ENCODE assay signal across 7 cellular contexts in the genomic region with DNA sequence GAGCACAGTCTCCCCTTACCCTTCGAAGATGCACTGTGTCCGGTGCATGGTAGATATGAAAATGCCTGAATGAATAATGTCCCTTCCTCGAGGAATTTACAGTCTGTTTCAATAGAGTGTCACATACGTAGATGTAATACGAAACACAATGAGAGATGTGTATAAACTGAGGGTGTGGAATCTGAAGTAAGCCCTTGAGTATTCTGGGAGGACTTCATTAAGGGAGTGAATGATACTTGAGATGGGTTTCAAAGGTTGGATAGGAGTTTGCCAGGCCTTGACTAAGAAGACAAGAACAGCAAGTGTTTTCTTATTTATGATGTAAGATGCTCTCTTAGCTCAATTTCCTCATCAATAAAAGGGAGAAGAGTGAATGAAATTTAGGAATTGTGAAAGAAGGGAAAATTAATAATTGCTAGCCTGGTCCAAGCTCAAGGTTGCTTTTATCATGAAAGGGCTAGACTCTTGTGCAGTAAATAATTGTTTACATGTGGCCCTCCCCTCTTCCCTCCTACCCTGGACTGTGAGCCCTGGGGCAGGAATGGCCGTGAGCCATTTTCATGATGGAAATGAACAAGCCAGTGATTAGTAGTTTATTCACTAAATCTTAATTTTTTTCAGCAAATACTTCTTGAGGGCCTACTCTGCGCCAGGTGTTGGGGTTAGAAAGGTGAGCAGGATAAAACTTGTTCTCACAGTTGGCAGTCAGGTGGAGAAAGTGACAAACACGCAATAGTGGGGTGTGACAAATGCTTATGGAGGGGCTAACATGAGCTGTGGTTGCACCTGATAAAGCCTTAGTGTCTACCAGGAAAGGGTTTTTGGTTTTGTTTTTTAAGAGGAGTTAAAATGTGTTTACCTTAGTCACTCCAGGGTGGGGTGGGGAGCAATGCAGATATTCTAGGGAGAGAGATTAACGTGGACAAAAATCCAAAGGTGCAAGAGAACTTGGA. TPM values are rescaled to one million over a fixed set of nuclear protein-coding genes. Genes with fewer than 3 reads are reported as not detected.
DNase-seq lines count a peak whose midpoint lies in the region; ATAC-seq, FAIRE-seq and TF ChIP-seq lines count a peak whose summit lies in the region.
"Had no signal": no experiment of that assay in that cellular context is flagged by ENCODE, and none has a peak within 500 bp of the region (broad histone marks: within the 10 kb centered on the region; RNA-seq: fewer than 3 reads in every experiment).

No MANE protein-coding gene starts in this region.

- H3K27me3 Mint-ChIP-seq in Calu3 (ENCODE audit: unreplicated experiment) (no peaks in the 10 kb centered on the region), T-helper 17 cell (no peaks in the 10 kb centered on the region)

- H3K36me3 ChIP-seq in lower lobe of right lung (peaks cover 3% of the 10 kb centered on the region), gastroesophageal sphincter (peaks cover 0 to 7% of the 10 kb centered on the region in 2 donors)

- H3K4me3 ChIP-seq in lower lobe of right lung (peak overlapping the region; percentile 83), gastroesophageal sphincter (peak overlapping the region in 1 of 2 donors; percentile 89)

- no peak for TF ChIP-seq EP300 in gastroesophageal sphincter (IDR thresholded peaks at IDR 0.05)

- 63 to 67% methylated on average over 9 of the region's 9 CpGs for WGBS in gastroesophageal sphincter (ENCODE audit: low coverage in 1 of 2), 2 donors

- H3K4me1 ChIP-seq in lower lobe of right lung (peaks cover 18% of the 10 kb centered on the region), gastroesophageal sphincter (peaks cover 0 to 27% (median 13%) of the 10 kb centered on the region in 3 donors)

- H3K27me3 ChIP-seq in lower lobe of right lung (ENCODE audit: low read depth) (no peaks in the 10 kb centered on the region), gastroesophageal sphincter (no peaks in the 10 kb centered on the region)

- no peak overlapping the region for H3K27ac ChIP-seq in lower lobe of right lung
- H3K27ac ChIP-seq in gastroesophageal sphincter: no peak overlapping the region

- no peak for DNase-seq in Calu3
- DNase-seq in T-helper 17 cell: no peak
- no peak for DNase-seq in lower lobe of right lung
- DNase-seq in GM19239 (ENCODE audit: insufficient read length, low spot score): no peak
- DNase-seq: NCI-H1092 had no signal

- no peak for FAIRE-seq in GM19239 (lab: Jason Lieb, UNC)

- H3K4me1 Mint-ChIP-seq in Calu3 (ENCODE audit: low read depth, unreplicated experiment) (peaks cover 25% of the 10 kb centered on the region), T-helper 17 cell (peaks cover 33% of the 10 kb centered on the region)

- BruUV-seq in Calu3 (replicated peaks; lab: Mats Ljungman, UMichigan): no TSS peak

- peak overlapping the region; percentile 49 for H3K27ac Mint-ChIP-seq in Calu3 (ENCODE audit: unreplicated experiment)
- peak overlapping the region; percentile 96 for H3K27ac Mint-ChIP-seq in T-helper 17 cell

- TF ChIP-seq POLR2A in gastroesophageal sphincter (IDR thresholded peaks at IDR 0.05): no peak

- ATAC-seq in T-helper 17 cell: no peak
- ATAC-seq in lower lobe of right lung: no peak
- no peak for ATAC-seq in HG03045 (IDR thresholded peaks at IDR 0.05; ENCODE audit: unreplicated experiment)
- no peak for ATAC-seq in gastroesophageal sphincter

- H3K9me3 ChIP-seq in T-helper 17 cell (ENCODE audit: control insufficient read depth, low read length, poor library complexity, severe bottlenecking): no peaks in the 10 kb centered on the region
- H3K9me3 ChIP-seq in lower lobe of right lung: no peaks in the 10 kb centered on the region
- H3K9me3 ChIP-seq in gastroesophageal sphincter: no peaks in the 10 kb centered on the region

- no peaks in the 10 kb centered on the region for H3K9me3 Mint-ChIP-seq in Calu3 (ENCODE audit: low read depth, unreplicated experiment)

- CTCF ChIA-PET in Calu3 (lab: Charles Lee): no interaction called here

- no peak for TF ChIP-seq CTCF in Calu3 (IDR thresholded peaks at IDR 0.05; ENCODE audit: unreplicated experiment)
- TF ChIP-seq CTCF in lower lobe of right lung (IDR thresholded peaks at IDR 0.05): no peak
- TF ChIP-seq CTCF in gastroesophageal sphincter (IDR thresholded peaks at IDR 0.05): no peak

- intact Hi-C loops in Calu3 (cut with micrococcal nuclease; ENCODE audit: unreplicated experiment): no loop called here
- intact Hi-C loops in lower lobe of right lung (cut with DNase I): no loop called here

- H3K4me3 Mint-ChIP-seq in Calu3 (ENCODE audit: low read depth, unreplicated experiment): peak overlapping the region; percentile 87
- H3K4me3 Mint-ChIP-seq in T-helper 17 cell: peak overlapping the region; percentile 98

- H3K36me3 Mint-ChIP-seq in Calu3 (ENCODE audit: insufficient read depth, unreplicated experiment) (peaks cover 43% of the 10 kb centered on the region), T-helper 17 cell (ENCODE audit: low read depth) (peaks cover 10% of the 10 kb centered on the region)

RNA-seq across cellular contexts. Expression of a gene that starts 1.6 kb away (rescaled TPM):
- 130 and 134 TPM in 2 replicates for total RNA-seq in Calu3 (2022)
- 10 to 100 TPM; 74.3 to 89.0 TPM for total RNA-seq in T-helper 17 cell
- 21.8 TPM for total RNA-seq in lower lobe of right lung
- total RNA-seq in gastroesophageal sphincter: 10 to 100 TPM in 3 of 4 donors, 1 to 10 TPM in 1; 9.4 to 17.3 (median 12.8) TPM

RNA-seq across cellular contexts. Expression of a gene that starts 14.1 kb away (rescaled TPM):
- total RNA-seq in Calu3 (2022) (not detected in 2 replicates), T-helper 17 cell (not detected), lower lobe of right lung (not detected), gastroesophageal sphincter (not detected)

RNA-seq across cellular contexts. Expression of a gene that starts 14.2 kb away (rescaled TPM):
- 230 and 257 TPM in 2 replicates for total RNA-seq in Calu3 (2022)
- total RNA-seq in T-helper 17 cell: 100 to 1,000 TPM; 242 to 254 TPM
- 169 TPM for total RNA-seq in lower lobe of right lung
- 100 to 1,000 TPM in 3 of 4 donors, 10 to 100 TPM in 1; 86.3 to 212 (median 116) TPM for total RNA-seq in gastroesophageal sphincter

RNA-seq across cellular contexts. Expression of a gene that starts 19.9 kb away (rescaled TPM):
- total RNA-seq in Calu3 (2022) (0.78 and 1.8 TPM in 2 replicates), T-helper 17 cell (1 to 10 TPM; 2.0 to 3.4 TPM), lower lobe of right lung (3.2 TPM), gastroesophageal sphincter (10 to 100 TPM in 1 of 4 donors, 1 to 10 TPM in 3; 4.2 to 13.5 (median 6.0) TPM)

RNA-seq across cellular contexts. Expression of a gene that starts 23.8 kb away (rescaled TPM):
- total RNA-seq in Calu3 (2022): 30.4 and 32.0 TPM in 2 replicates
- total RNA-seq in T-helper 17 cell: 10 to 100 TPM; 15.2 to 16.3 TPM
- total RNA-seq in lower lobe of right lung: 18.1 TPM
- total RNA-seq in gastroesophageal sphincter: 10 to 100 TPM; 19.3 to 29.6 (median 20.2) TPM
